In the genomic region with DNA sequence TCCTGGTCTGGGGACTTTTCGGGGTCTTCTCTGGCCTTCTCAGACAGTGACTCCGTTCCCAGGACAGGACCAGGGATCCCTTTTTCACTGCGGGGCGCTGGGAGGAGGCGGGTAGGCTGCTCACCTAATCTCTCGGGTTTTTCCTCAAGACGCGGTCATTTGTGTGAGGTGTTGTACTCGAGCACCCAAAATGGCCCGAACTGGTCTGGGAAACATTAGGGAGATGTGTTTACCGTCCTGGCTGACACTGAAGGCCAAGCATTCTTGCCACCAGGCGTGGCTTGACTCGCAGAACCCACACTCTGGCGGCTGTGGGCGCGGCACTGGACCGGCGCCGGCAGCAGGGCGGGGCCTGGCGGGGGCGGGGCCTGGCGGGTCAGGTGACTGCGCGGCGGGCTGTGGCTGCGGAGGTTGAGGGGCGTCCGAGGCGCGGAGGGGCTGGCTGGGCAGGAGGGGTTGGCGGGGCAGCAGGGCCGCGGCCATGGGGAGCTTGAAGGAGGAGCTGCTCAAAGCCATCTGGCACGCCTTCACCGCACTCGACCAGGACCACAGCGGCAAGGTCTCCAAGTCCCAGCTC, we compare ENCODE assay signal across 8 cellular contexts. TPM values are rescaled to one million over a fixed set of nuclear protein-coding genes. Genes with fewer than 3 reads are reported as not detected.
A peak's percentile ranks its signal among the peaks of the same experiment; 100 is the strongest.
DNase-seq lines count a peak whose midpoint lies in the region; ATAC-seq and TF ChIP-seq lines count a peak whose summit lies in the region.

A gene (plus strand): TSS at position 379 of the 577 bp plus-strand sequence. CDS start 103 bp downstream, at position 482.

- H3K4me3 ChIP-seq in fibroblast of pulmonary artery (replicated peaks; ENCODE audit: low read depth, low read length), result peak within 1 kb of the TSS; percentile 97

- peaks cover 17% of the 10 kb centered on the region for H3K36me3 Mint-ChIP-seq in activated T-helper 2 cell treated with anti-CD3 and anti-CD28 coated beads, Interferon-gamma antibody, Interleukin-2, Interleukin-4, amounts not matched to agents 10 μg/mL and 5 μg/mL and 100 μg/mL, durations not matched to agents 14 hours and 24 hours and 36 hours (ENCODE audit: low read depth)
- peaks cover 32% of the 10 kb centered on the region for H3K36me3 Mint-ChIP-seq in nephron progenitor cell (ENCODE audit: low read depth)

- H3K27me3 Mint-ChIP-seq in activated T-helper 2 cell treated with anti-CD3 and anti-CD28 coated beads, Interferon-gamma antibody, Interleukin-2, Interleukin-4, amounts not matched to agents 10 μg/mL and 5 μg/mL and 100 μg/mL, durations not matched to agents 14 hours and 24 hours and 36 hours (ENCODE audit: low read depth), result peaks cover 37% of the 10 kb centered on the region
- H3K27me3 Mint-ChIP-seq in nephron progenitor cell (ENCODE audit: low read depth, poor library complexity), result peaks cover 8% of the 10 kb centered on the region

- peak; percentile 52 for TF ChIP-seq CTCF in fibroblast of pulmonary artery (IDR thresholded peaks at IDR 0.05; ENCODE audit: low read length, missing control alignments)
- TF ChIP-seq CTCF in nephron progenitor cell (IDR thresholded peaks at IDR 0.05), result no peak

- peak; percentile 73 for DNase-seq in COLO668 (lab: John Stamatoyannopoulos, UW; ENCODE audit: unreplicated experiment)
- DNase-seq in HK-2 (ENCODE audit: unreplicated experiment), result peak; percentile 86
- DNase-seq in activated T-helper 2 cell treated with anti-CD3 and anti-CD28 coated beads, Interferon-gamma antibody, Interleukin-2, Interleukin-4, amounts not matched to agents 10 μg/mL and 5 μg/mL and 100 μg/mL, durations not matched to agents 14 hours and 24 hours and 36 hours (ENCODE audit: low spot score), result peak; percentile 72
- DNase-seq in fibroblast of pulmonary artery (ENCODE audit: low read depth), result peak; percentile 91
- peak; percentile 95 for DNase-seq in nephron progenitor cell
- peak; percentile 90 for DNase-seq in stimulated activated naive CD8-positive, alpha-beta T cell treated with anti-CD3 and anti-CD28 coated beads, Interleukin-15, Interleukin-2, amounts not matched to agents 100 U/mL and 50 U/mL, for 24 hours

- H3K4me3 Mint-ChIP-seq in activated T-helper 2 cell treated with anti-CD3 and anti-CD28 coated beads, Interferon-gamma antibody, Interleukin-2, Interleukin-4, amounts not matched to agents 10 μg/mL and 5 μg/mL and 100 μg/mL, durations not matched to agents 14 hours and 24 hours and 36 hours (ENCODE audit: low read depth), result peak within 1 kb of the TSS; percentile 86
- peak within 1 kb of the TSS; percentile 90 for H3K4me3 Mint-ChIP-seq in nephron progenitor cell

- H3K4me1 Mint-ChIP-seq in activated T-helper 2 cell treated with anti-CD3 and anti-CD28 coated beads, Interferon-gamma antibody, Interleukin-2, Interleukin-4, amounts not matched to agents 10 μg/mL and 5 μg/mL and 100 μg/mL, durations not matched to agents 14 hours and 24 hours and 36 hours (ENCODE audit: low read depth), result peaks cover 18% of the 10 kb centered on the region
- H3K4me1 Mint-ChIP-seq in nephron progenitor cell, result peaks cover 20% of the 10 kb centered on the region

- peak; percentile 82 for ATAC-seq in GM19455 (IDR thresholded peaks at IDR 0.05; ENCODE audit: unreplicated experiment)
- ATAC-seq in stimulated activated naive CD8-positive, alpha-beta T cell treated with anti-CD3 and anti-CD28 coated beads, Interleukin-15, Interleukin-2, amounts not matched to agents 100 U/mL and 50 U/mL, for 24 hours, result peak; percentile 94

- intact Hi-C loops in activated T-helper 2 cell treated with anti-CD3 and anti-CD28 coated beads, Interferon-gamma antibody, Interleukin-2, Interleukin-4, amounts not matched to agents 10 μg/mL and 5 μg/mL and 100 μg/mL, durations not matched to agents 14 hours and 24 hours and 36 hours (cut with micrococcal nuclease), result loop anchor here (1.0 to 2.0 kb wide), 2 partner anchors 49 to 85 kb away; no protein-coding TSS in a partner anchor

- H3K27ac Mint-ChIP-seq in activated T-helper 2 cell treated with anti-CD3 and anti-CD28 coated beads, Interferon-gamma antibody, Interleukin-2, Interleukin-4, amounts not matched to agents 10 μg/mL and 5 μg/mL and 100 μg/mL, durations not matched to agents 14 hours and 24 hours and 36 hours, result no peak within 1 kb of the TSS
- H3K27ac Mint-ChIP-seq in nephron progenitor cell, result peak within 1 kb of the TSS; percentile 53

- H3K9me3 Mint-ChIP-seq in activated T-helper 2 cell treated with anti-CD3 and anti-CD28 coated beads, Interferon-gamma antibody, Interleukin-2, Interleukin-4, amounts not matched to agents 10 μg/mL and 5 μg/mL and 100 μg/mL, durations not matched to agents 14 hours and 24 hours and 36 hours, result peaks cover 16% of the 10 kb centered on the region
- H3K9me3 Mint-ChIP-seq in nephron progenitor cell, result peaks cover 42% of the 10 kb centered on the region

TF ChIP-seq in PFSK-1, 5 proteins besides CTCF, POLR2A, EP300 and RAD21:
- TF ChIP-seq FOXP2 (optimal IDR thresholded peaks at IDR 0.05; ENCODE audit: borderline replicate concordance, extremely low read depth, extremely low read length, insufficient read depth), result peak; percentile 66
- TF ChIP-seq SIN3A (IDR thresholded peaks at IDR 0.05; ENCODE audit: borderline replicate concordance, insufficient read depth, low read length), result no peak
- TF ChIP-seq TAF1 (IDR thresholded peaks at IDR 0.05; ENCODE audit: borderline replicate concordance, insufficient read depth, low read length), result peak; percentile 41; the same call in 1 of the 2 replicates
- TF ChIP-seq, protein P1, sequence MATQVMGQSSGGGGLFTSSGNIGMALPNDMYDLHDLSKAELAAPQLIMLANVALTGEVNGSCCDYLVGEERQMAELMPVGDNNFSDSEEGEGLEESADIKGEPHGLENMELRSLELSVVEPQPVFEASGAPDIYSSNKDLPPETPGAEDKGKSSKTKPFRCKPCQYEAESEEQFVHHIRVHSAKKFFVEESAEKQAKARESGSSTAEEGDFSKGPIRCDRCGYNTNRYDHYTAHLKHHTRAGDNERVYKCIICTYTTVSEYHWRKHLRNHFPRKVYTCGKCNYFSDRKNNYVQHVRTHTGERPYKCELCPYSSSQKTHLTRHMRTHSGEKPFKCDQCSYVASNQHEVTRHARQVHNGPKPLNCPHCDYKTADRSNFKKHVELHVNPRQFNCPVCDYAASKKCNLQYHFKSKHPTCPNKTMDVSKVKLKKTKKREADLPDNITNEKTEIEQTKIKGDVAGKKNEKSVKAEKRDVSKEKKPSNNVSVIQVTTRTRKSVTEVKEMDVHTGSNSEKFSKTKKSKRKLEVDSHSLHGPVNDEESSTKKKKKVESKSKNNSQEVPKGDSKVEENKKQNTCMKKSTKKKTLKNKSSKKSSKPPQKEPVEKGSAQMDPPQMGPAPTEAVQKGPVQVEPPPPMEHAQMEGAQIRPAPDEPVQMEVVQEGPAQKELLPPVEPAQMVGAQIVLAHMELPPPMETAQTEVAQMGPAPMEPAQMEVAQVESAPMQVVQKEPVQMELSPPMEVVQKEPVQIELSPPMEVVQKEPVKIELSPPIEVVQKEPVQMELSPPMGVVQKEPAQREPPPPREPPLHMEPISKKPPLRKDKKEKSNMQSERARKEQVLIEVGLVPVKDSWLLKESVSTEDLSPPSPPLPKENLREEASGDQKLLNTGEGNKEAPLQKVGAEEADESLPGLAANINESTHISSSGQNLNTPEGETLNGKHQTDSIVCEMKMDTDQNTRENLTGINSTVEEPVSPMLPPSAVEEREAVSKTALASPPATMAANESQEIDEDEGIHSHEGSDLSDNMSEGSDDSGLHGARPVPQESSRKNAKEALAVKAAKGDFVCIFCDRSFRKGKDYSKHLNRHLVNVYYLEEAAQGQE (IDR thresholded peaks at IDR 0.05; ENCODE audit: insufficient read depth in 1 of 2, low read depth in 2 of 2, low read length in 2 of 2), result no peak
- TF ChIP-seq POLR2AphosphoS5 (IDR thresholded peaks at IDR 0.05; ENCODE audit: low read depth, low read length), result peak; percentile 68; the same call in 1 of the 2 replicates

RNA-seq across cellular contexts. Expression of the gene that starts here (rescaled TPM):
- polyA plus RNA-seq in PFSK-1 (2012; ENCODE audit: insufficient read length, low read depth), result 35.2 TPM
- 8.4 and 11.8 TPM in 2 replicates for total RNA-seq in activated T-helper 2 cell treated with anti-CD3 and anti-CD28 coated beads, Interferon-gamma antibody, Interleukin-2, Interleukin-4, amounts not matched to agents 10 μg/mL and 5 μg/mL and 100 μg/mL, durations not matched to agents 14 hours and 24 hours and 36 hours

Comparison
In these comparisons a context has a peak if more than half of its experiments do, and no peak if none do; other contexts are left out.
1. Peak in every context shown above with its lines: DNase-seq, ATAC-seq and H3K4me3 ChIP-seq.